ENCODE assay signal across 2 cellular contexts in the genomic region with DNA sequence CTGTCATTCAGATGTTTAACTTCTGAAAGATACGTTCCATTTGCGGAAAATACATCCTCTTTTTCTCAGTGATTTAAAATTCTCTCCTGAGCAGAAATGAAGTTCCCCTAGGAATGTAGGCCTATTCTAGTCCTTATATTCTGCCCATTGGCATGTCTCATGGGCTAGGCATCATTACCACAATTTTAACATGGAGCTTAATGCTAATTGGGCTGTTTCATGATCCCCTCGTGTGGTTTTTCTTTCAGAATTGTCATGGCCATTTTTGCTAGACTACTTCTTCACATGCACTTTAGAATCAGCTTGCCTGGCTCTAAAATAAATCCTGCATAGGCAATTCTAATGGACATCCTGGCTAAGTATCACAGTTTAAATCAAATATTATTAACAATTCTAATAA.
TF ChIP-seq lines count a peak whose summit lies in the region.

No MANE protein-coding gene starts in this region.

TF ChIP-seq in SK-N-SH, 30 proteins besides CTCF, POLR2A, EP300 and RAD21 (continued from another document):
- TF ChIP-seq, protein P1, sequence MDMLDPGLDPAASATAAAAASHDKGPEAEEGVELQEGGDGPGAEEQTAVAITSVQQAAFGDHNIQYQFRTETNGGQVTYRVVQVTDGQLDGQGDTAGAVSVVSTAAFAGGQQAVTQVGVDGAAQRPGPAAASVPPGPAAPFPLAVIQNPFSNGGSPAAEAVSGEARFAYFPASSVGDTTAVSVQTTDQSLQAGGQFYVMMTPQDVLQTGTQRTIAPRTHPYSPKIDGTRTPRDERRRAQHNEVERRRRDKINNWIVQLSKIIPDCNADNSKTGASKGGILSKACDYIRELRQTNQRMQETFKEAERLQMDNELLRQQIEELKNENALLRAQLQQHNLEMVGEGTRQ (IDR thresholded peaks at IDR 0.05; ENCODE audit: borderline replicate concordance, low read depth, low read length): no peak
- TF ChIP-seq NRF1 (IDR thresholded peaks at IDR 0.05; ENCODE audit: low read depth, low read length) (no peak), MEF2A (IDR thresholded peaks at IDR 0.05; ENCODE audit: borderline replicate concordance, low read depth) (no peak), SIN3A (IDR thresholded peaks at IDR 0.05; ENCODE audit: borderline replicate concordance, low read depth, low read length) (no peak)
TF ChIP-seq in SK-N-SH: peak in this region for 0.

TF ChIP-seq in SK-N-SH treated with all-trans-retinoic acid at 6 μM for 48 hours, 23 proteins besides CTCF, POLR2A, EP300 and RAD21 (continued from another document):
- TF ChIP-seq, protein P2, sequence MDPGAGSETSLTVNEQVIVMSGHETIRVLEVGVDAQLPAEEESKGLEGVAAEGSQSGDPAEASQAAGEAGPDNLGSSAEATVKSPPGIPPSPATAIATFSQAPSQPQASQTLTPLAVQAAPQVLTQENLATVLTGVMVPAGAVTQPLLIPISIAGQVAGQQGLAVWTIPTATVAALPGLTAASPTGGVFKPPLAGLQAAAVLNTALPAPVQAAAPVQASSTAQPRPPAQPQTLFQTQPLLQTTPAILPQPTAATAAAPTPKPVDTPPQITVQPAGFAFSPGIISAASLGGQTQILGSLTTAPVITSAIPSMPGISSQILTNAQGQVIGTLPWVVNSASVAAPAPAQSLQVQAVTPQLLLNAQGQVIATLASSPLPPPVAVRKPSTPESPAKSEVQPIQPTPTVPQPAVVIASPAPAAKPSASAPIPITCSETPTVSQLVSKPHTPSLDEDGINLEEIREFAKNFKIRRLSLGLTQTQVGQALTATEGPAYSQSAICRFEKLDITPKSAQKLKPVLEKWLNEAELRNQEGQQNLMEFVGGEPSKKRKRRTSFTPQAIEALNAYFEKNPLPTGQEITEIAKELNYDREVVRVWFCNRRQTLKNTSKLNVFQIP (CRISPR knock-in tag; IDR thresholded peaks at IDR 0.05; ENCODE audit: borderline replicate concordance, low read depth): no peak
- TF ChIP-seq ARNTL (CRISPR knock-in tag; IDR thresholded peaks at IDR 0.05; ENCODE audit: borderline replicate concordance, low read depth) (no peak), TOX (CRISPR knock-in tag; IDR thresholded peaks at IDR 0.05; ENCODE audit: borderline replicate concordance) (no peak), OSR1 (CRISPR knock-in tag; IDR thresholded peaks at IDR 0.05) (no peak)
